Comparison of ENCODE assay signal across 20 cellular contexts in genomic region chrX:29496636-29497180, GRCh38.
DNase-seq lines count a peak whose midpoint lies in the region; ATAC-seq and TF ChIP-seq lines count a peak whose summit lies in the region.
"Had no signal": no experiment of that assay in that cellular context is flagged by ENCODE, and none has a peak within 500 bp of the region (broad histone marks: within the 10 kb centered on the region; RNA-seq: fewer than 3 reads in every experiment).

No MANE protein-coding gene starts in this region.

- H3K4me3 Mint-ChIP-seq in natural killer cell, result no peak overlapping the region
- H3K4me3 Mint-ChIP-seq: CD8-positive, alpha-beta T cell had no signal

- no peaks in the 10 kb centered on the region for H3K27me3 Mint-ChIP-seq in natural killer cell (ENCODE audit: low read depth in 2 of 2)

- H3K4me3 ChIP-seq in BJ (ENCODE audit: low read depth, low read length), result no peak overlapping the region
- H3K4me3 ChIP-seq in HFF-Myc (replicated peaks; ENCODE audit: low read depth, low read length), result no peak overlapping the region
- H3K4me3 ChIP-seq: MG63, PC-9, SK-N-MC had no signal

- CTCF ChIA-PET in BJ (lab: Yijun Ruan, JAX), result no interaction called here

- TF ChIP-seq CTCF in BJ (IDR thresholded peaks at IDR 0.05; ENCODE audit: insufficient read depth, low read depth, low read length) (no peak), HFF-Myc (IDR thresholded peaks at IDR 0.05; ENCODE audit: low read depth, low read length, missing control alignments) (no peak), natural killer cell (IDR thresholded peaks at IDR 0.05) (no peak)

- intact Hi-C loops in natural killer cell (cut with micrococcal nuclease), result no loop called here

- H3K36me3 ChIP-seq in BJ (ENCODE audit: control insufficient read depth, insufficient read depth, low read length), result no peaks in the 10 kb centered on the region
- H3K36me3 ChIP-seq: MG63 had no signal

- no peaks in the 10 kb centered on the region for H3K27me3 ChIP-seq in BJ (ENCODE audit: control insufficient read depth, insufficient read depth, low read length)
- H3K27me3 ChIP-seq: MG63 had no signal

- H3K4me1 Mint-ChIP-seq in natural killer cell, result no peaks in the 10 kb centered on the region

- POLR2A ChIA-PET in BJ (lab: Charles Lee), result no interaction called here

- no peak for ATAC-seq in natural killer cell
- ATAC-seq: CD8-positive, alpha-beta T cell had no signal

- no peak overlapping the region for H3K27ac Mint-ChIP-seq in natural killer cell
- H3K27ac Mint-ChIP-seq: CD8-positive, alpha-beta T cell had no signal

- H3K9me3 Mint-ChIP-seq in natural killer cell, result peaks cover 6 to 8% of the 10 kb centered on the region in 2 donors

- DNase-seq in BJ (ENCODE audit: low read depth) (peak; percentile 57), HFF-Myc (ENCODE audit: extremely low read depth, low read depth) (peak; percentile 57), dedifferentiated amniotic fluid mesenchymal stem cell (ENCODE audit: extremely low spot score) (peak; percentile 60), stromal cell of bone marrow (ENCODE audit: low read depth) (peak; percentile 3), NCI-H187 treated with DMSO at 0.1 percent for 48 hours (lab: John Stamatoyannopoulos, UW) (no peak), natural killer cell (no peak)
- no peak for DNase-seq in stimulated activated CD4-positive, alpha-beta T cell treated with anti-CD3 and anti-CD28 coated beads, Interleukin-1b, Interleukin-23, amount 100 ng/mL, for 48 hours
- DNase-seq: C1 segment of cervical spinal cord; CD8-positive, alpha-beta T cell; Karpas-422; MG63; NCI-H1417 treated with DMSO at 0.1 percent for 48 hours; NCI-H2029; NCI-H226; NCI-H510A treated with DMSO at 0.1 percent for 48 hours; NCI-H748 treated with DMSO at 0.1 percent for 48 hours; PC-9; RPMI8226; SHP77 treated with DMSO at 0.1 percent for 48 hours had no signal

- H3K36me3 Mint-ChIP-seq in natural killer cell, result no peaks in the 10 kb centered on the region
- H3K36me3 Mint-ChIP-seq: CD8-positive, alpha-beta T cell had no signal

Comparison
In these comparisons a context has a peak if more than half of its experiments do, and no peak if none do; other contexts are left out.
1. DNase-seq: peak in BJ (single experiment), HFF-Myc (single experiment), dedifferentiated amniotic fluid mesenchymal stem cell (single experiment) and stromal cell of bone marrow (single experiment); none in NCI-H187 treated with DMSO at 0.1 percent for 48 hours (single experiment), natural killer cell (single experiment) and stimulated activated CD4-positive, alpha-beta T cell treated with anti-CD3 and anti-CD28 coated beads, Interleukin-1b, Interleukin-23, amount 100 ng/mL, for 48 hours (single experiment).